11 cellular contexts compared by ENCODE assay signal in genomic region chr6:107641500-107641931, GRCh38.
A peak's percentile ranks its signal among the peaks of the same experiment; 100 is the strongest.
DNase-seq lines count a peak whose midpoint lies in the region; ATAC-seq lines count a peak whose summit lies in the region.
"Had no signal": no experiment of that assay in that cellular context is flagged by ENCODE, and none has a peak within 500 bp of the region (broad histone marks: within the 10 kb centered on the region; RNA-seq: fewer than 3 reads in every experiment).

No MANE protein-coding gene starts in this region.

- intact Hi-C loops in head of caudate nucleus (cut with DNase I): no loop called here

- DNase-seq in A172 (ENCODE audit: low spot score) (peak; percentile 9), NCI-H2196 (lab: John Stamatoyannopoulos, UW; ENCODE audit: unreplicated experiment) (peak; percentile 43), head of caudate nucleus (peak in 33 of 42 donors; percentile 31 to 83 (median 55)), nucleus accumbens (lab: John Stamatoyannopoulos, UW) (peak in 38 of 56 donors; percentile 15 to 80 (median 50)), foreskin melanocyte (no peak), NCI-H345 (lab: John Stamatoyannopoulos, UW) (no peak)
- DNase-seq: activated effector memory CD4-positive, alpha-beta T cell treated with Interleukin-2 at 50 U/mL for 16 hours; DMS153; NCI-H2171 had no signal

- ATAC-seq in GM19023 (IDR thresholded peaks at IDR 0.05; ENCODE audit: unreplicated experiment) (no peak), HG03342 (IDR thresholded peaks at IDR 0.05; ENCODE audit: unreplicated experiment) (no peak)

Comparison
In these comparisons a context has a peak if more than half of its experiments do, and no peak if none do; other contexts are left out.
1. DNase-seq: peak in A172 (single experiment), NCI-H2196 (single experiment), head of caudate nucleus (33 of 42) and nucleus accumbens (38 of 56); none in foreskin melanocyte (single experiment) and NCI-H345 (single experiment).